Comparison of ENCODE assay signal across 32 cellular contexts in genomic region chr6:150128425-150128824, GRCh38. TPM values are rescaled to one million over a fixed set of nuclear protein-coding genes. Genes with fewer than 3 reads are reported as not detected.
"Had no signal": no experiment of that assay in that cellular context is flagged by ENCODE, and none has a peak within 500 bp of the region (broad histone marks: within the 10 kb centered on the region; RNA-seq: fewer than 3 reads in every experiment).

No MANE protein-coding gene starts in this region.

- DNase-seq: activated CD4-positive, alpha-beta memory T cell treated with anti-CD3 and anti-CD28 coated beads for 36 hours; activated CD4-positive, alpha-beta T cell treated with anti-CD3 and anti-CD28 coated beads for 36 hours; activated CD4-positive, alpha-beta T cell treated with anti-CD3 and anti-CD28 coated beads, Interleukin-2, amount 10 ng/mL, durations not matched to agents 24 days and 14 days; activated CD4-positive, CD25-positive, alpha-beta regulatory T cell; activated CD4-positive, CD25-positive, alpha-beta regulatory T cell treated with anti-CD3 and anti-CD28 coated beads, Interleukin-2, amount 50 U/mL, for 72 hours; activated CD8-positive, alpha-beta memory T cell treated with anti-CD3 and anti-CD28 coated beads, Interleukin-2, amount 10 ng/mL, durations not matched to agents 7 days and 5 days; activated CD8-positive, alpha-beta memory T cell treated with anti-CD3 and anti-CD28 coated beads, Interleukin-2, amount 50 U/mL, for 4 hours; activated CD8-positive, alpha-beta T cell treated with anti-CD3 and anti-CD28 coated beads, Interleukin-2, amount 10 ng/mL, durations not matched to agents 7 days and 5 days; activated effector memory CD4-positive, alpha-beta T cell treated with Interleukin-2 at 50 U/mL for 16 hours; activated naive CD4-positive, alpha-beta T cell treated with anti-CD3 and anti-CD28 coated beads for 36 hours; activated naive CD8-positive, alpha-beta T cell treated with anti-CD3 and anti-CD28 coated beads for 36 hours; activated naive CD8-positive, alpha-beta T cell treated with anti-CD3 and anti-CD28 coated beads, Interleukin-2, amount 50 U/mL, for 24 hours; activated T-cell treated with anti-CD3 and anti-CD28 coated beads for 4 hours; activated T-cell treated with anti-CD3 and anti-CD28 coated beads, Interleukin-2, amount 50 U/mL, for 24 hours; adrenal gland; amygdala; aorta; body of pancreas; caudate nucleus; colonic mucosa; dorsolateral prefrontal cortex; effector CD4-positive, alpha-beta T cell; effector memory CD8-positive, alpha-beta T cell; erythroblast; foreskin keratinocyte; gastrocnemius medialis; glutamatergic neuron; heart left ventricle; T-helper 2 cell had no signal

- H3K27ac ChIP-seq: adrenal gland, body of pancreas, colonic mucosa, dorsolateral prefrontal cortex, esophagus muscularis mucosa, foreskin keratinocyte, gastrocnemius medialis, heart left ventricle had no signal

- H3K27me3 ChIP-seq: adrenal gland, body of pancreas, colonic mucosa, foreskin keratinocyte, gastrocnemius medialis, heart left ventricle had no signal

- ATAC-seq: activated CD4-positive, alpha-beta T cell treated with anti-CD3 and anti-CD28 coated beads for 36 hours; activated CD8-positive, alpha-beta memory T cell treated with anti-CD3 and anti-CD28 coated beads, Interleukin-2, amount 10 ng/mL, durations not matched to agents 7 days and 5 days; activated CD8-positive, alpha-beta T cell treated with anti-CD3 and anti-CD28 coated beads, Interleukin-2, amount 10 ng/mL, durations not matched to agents 7 days and 5 days; activated naive CD8-positive, alpha-beta T cell treated with anti-CD3 and anti-CD28 coated beads, Interleukin-2, amount 50 U/mL, for 24 hours; activated T-helper 17 cell treated with anti-CD3 and anti-CD28 coated beads, Interleukin-2, amount 50 U/mL, for 72 hours; body of pancreas; effector memory CD8-positive, alpha-beta T cell; foreskin keratinocyte; gastrocnemius medialis; heart left ventricle had no signal

- H3K4me1 ChIP-seq: adrenal gland, body of pancreas, colonic mucosa, esophagus muscularis mucosa, foreskin keratinocyte, gastrocnemius medialis, heart left ventricle had no signal

- H3K36me3 ChIP-seq: adrenal gland, colonic mucosa, esophagus muscularis mucosa, gastrocnemius medialis, heart left ventricle had no signal

- H3K4me3 ChIP-seq: adrenal gland, body of pancreas, colonic mucosa, dorsolateral prefrontal cortex, esophagus muscularis mucosa, gastrocnemius medialis, heart left ventricle had no signal

- H3K9me3 ChIP-seq: adrenal gland, body of pancreas, colonic mucosa, esophagus muscularis mucosa, gastrocnemius medialis, heart left ventricle had no signal

RNA-seq across cellular contexts. Expression of gene PPP1R14C, which starts 14.4 kb away (rescaled TPM):
- total RNA-seq: activated CD8-positive, alpha-beta T cell treated with anti-CD3 and anti-CD28 coated beads, Interleukin-2, amount 10 ng/mL, durations not matched to agents 7 days and 5 days; activated naive CD4-positive, alpha-beta T cell treated with anti-CD3 and anti-CD28 coated beads for 36 hours; activated T-helper 17 cell treated with anti-CD3 and anti-CD28 coated beads, Interleukin-2, amount 50 U/mL, for 72 hours; T-helper 1 cell treated with Interleukin-12 subunit alpha and Interleukin-12 subunit beta and Interleukin-4 antibody, amounts not matched to agents 30 ng/mL and 1 ng/mL, for 36 hours had no signal

RNA-seq across cellular contexts. Expression of gene ULBP3, which starts 59.5 kb away (rescaled TPM):
- total RNA-seq: activated naive CD4-positive, alpha-beta T cell treated with anti-CD3 and anti-CD28 coated beads for 36 hours had no signal
